In genomic region chr16:2224183-2224486, GRCh38 we compare ENCODE assay signal across 7 cellular contexts. TPM values are rescaled to one million over a fixed set of nuclear protein-coding genes. Genes with fewer than 3 reads are reported as not detected.
A peak's percentile ranks its signal among the peaks of the same experiment; 100 is the strongest.
DNase-seq lines count a peak whose midpoint lies in the region; ATAC-seq lines count a peak whose summit lies in the region.

No MANE protein-coding gene starts in this region.

- H3K4me3 ChIP-seq in mononuclear cell (ENCODE audit: low read length): peak overlapping the region; percentile 88

- no peaks in the 10 kb centered on the region for H3K27me3 Mint-ChIP-seq in IgD-negative memory B cell
- H3K27me3 Mint-ChIP-seq in central memory CD8-positive, alpha-beta T cell: no peaks in the 10 kb centered on the region

- peak overlapping the region; percentile 68 to 91 (median 84) for H3K4me3 Mint-ChIP-seq in IgD-negative memory B cell
- peak overlapping the region; percentile 79 for H3K4me3 Mint-ChIP-seq in central memory CD8-positive, alpha-beta T cell

- peak; percentile 12 for ATAC-seq in GM18868 (IDR thresholded peaks at IDR 0.05; ENCODE audit: unreplicated experiment)
- ATAC-seq in central memory CD8-positive, alpha-beta T cell (replicated peaks; ENCODE audit: extremely low read depth, poor library complexity, severe bottlenecking): peak; percentile 4

- no peaks in the 10 kb centered on the region for H3K36me3 Mint-ChIP-seq in IgD-negative memory B cell
- peaks cover 3% of the 10 kb centered on the region for H3K36me3 Mint-ChIP-seq in central memory CD8-positive, alpha-beta T cell (ENCODE audit: insufficient read depth)

- H3K4me1 ChIP-seq in mononuclear cell (ENCODE audit: insufficient read depth, low read length): peaks cover 25% of the 10 kb centered on the region

- H3K9me3 Mint-ChIP-seq in IgD-negative memory B cell: no peaks in the 10 kb centered on the region
- H3K9me3 Mint-ChIP-seq in central memory CD8-positive, alpha-beta T cell: no peaks in the 10 kb centered on the region

- no peak for DNase-seq in central memory CD8-positive, alpha-beta T cell (ENCODE audit: low spot score in 2 of 2)
- DNase-seq in foreskin melanocyte (no peak), NCI-H1436 treated with DMSO at 0.1 percent for 48 hours (lab: John Stamatoyannopoulos, UW) (no peak), SK-N-DZ (ENCODE audit: low spot score) (no peak)

- H3K27me3 ChIP-seq in mononuclear cell (ENCODE audit: insufficient read depth, low read length): no peaks in the 10 kb centered on the region

- peaks cover 0 to 7% (median 5%) of the 10 kb centered on the region in 3 donors for H3K4me1 Mint-ChIP-seq in IgD-negative memory B cell
- peaks cover 8% of the 10 kb centered on the region for H3K4me1 Mint-ChIP-seq in central memory CD8-positive, alpha-beta T cell

- H3K9me3 ChIP-seq in mononuclear cell (ENCODE audit: low read depth, low read length): no peaks in the 10 kb centered on the region

- peak overlapping the region in 2 of 3 donors; percentile 7 to 69 for H3K27ac Mint-ChIP-seq in IgD-negative memory B cell
- peak overlapping the region; percentile 33 for H3K27ac Mint-ChIP-seq in central memory CD8-positive, alpha-beta T cell (ENCODE audit: low read depth)

RNA-seq across cellular contexts. Expression of gene E4F1, which starts 0.7 kb away (rescaled TPM):
- polyA plus RNA-seq in IgD-negative memory B cell: 23.2 TPM
- total RNA-seq in mononuclear cell: 14.0 TPM
- polyA plus RNA-seq in SK-N-DZ (2014; cell fraction: cytosol; rRNA removed): 33.7 and 43.6 TPM in 2 replicates
- 308 and 320 TPM in 2 replicates for polyA plus RNA-seq in SK-N-DZ (2014; cell fraction: nucleus; rRNA removed)

RNA-seq across cellular contexts. Expression of gene PGP, which starts 9.5 kb away (rescaled TPM):
- 6.4 TPM for polyA plus RNA-seq in IgD-negative memory B cell
- 9.8 TPM for total RNA-seq in mononuclear cell
- polyA plus RNA-seq in SK-N-DZ (2014; cell fraction: cytosol; rRNA removed): 40.6 and 53.1 TPM in 2 replicates
- polyA plus RNA-seq in SK-N-DZ (2014; cell fraction: nucleus; rRNA removed): 122 and 125 TPM in 2 replicates

RNA-seq across cellular contexts. Expression of gene DNASE1L2, which starts 12.1 kb away (rescaled TPM):
- not detected for polyA plus RNA-seq in IgD-negative memory B cell
- total RNA-seq in mononuclear cell: 0.21 TPM
- 3.6 and 4.0 TPM in 2 replicates for polyA plus RNA-seq in SK-N-DZ (2014; cell fraction: cytosol; rRNA removed)
- polyA plus RNA-seq in SK-N-DZ (2014; cell fraction: nucleus; rRNA removed): 50.9 and 55.1 TPM in 2 replicates

RNA-seq across cellular contexts. Expression of gene BRICD5, which starts 13.5 kb away (rescaled TPM):
- 0.35 TPM for polyA plus RNA-seq in IgD-negative memory B cell
- total RNA-seq in mononuclear cell: 0.84 TPM
- 9.1 and 16.3 TPM in 2 replicates for polyA plus RNA-seq in SK-N-DZ (2014; cell fraction: cytosol; rRNA removed)
- polyA plus RNA-seq in SK-N-DZ (2014; cell fraction: nucleus; rRNA removed): 103 and 141 TPM in 2 replicates

RNA-seq across cellular contexts. Expression of gene MLST8, which starts 18.9 kb away (rescaled TPM):
- 44.1 TPM for polyA plus RNA-seq in IgD-negative memory B cell
- total RNA-seq in mononuclear cell: 11.0 TPM
- polyA plus RNA-seq in SK-N-DZ (2014; cell fraction: cytosol; rRNA removed): 37.3 and 53.0 TPM in 2 replicates
- polyA plus RNA-seq in SK-N-DZ (2014; cell fraction: nucleus; rRNA removed): 103 and 131 TPM in 2 replicates
